Comparison of ENCODE assay signal across 28 cellular contexts in the genomic region with DNA sequence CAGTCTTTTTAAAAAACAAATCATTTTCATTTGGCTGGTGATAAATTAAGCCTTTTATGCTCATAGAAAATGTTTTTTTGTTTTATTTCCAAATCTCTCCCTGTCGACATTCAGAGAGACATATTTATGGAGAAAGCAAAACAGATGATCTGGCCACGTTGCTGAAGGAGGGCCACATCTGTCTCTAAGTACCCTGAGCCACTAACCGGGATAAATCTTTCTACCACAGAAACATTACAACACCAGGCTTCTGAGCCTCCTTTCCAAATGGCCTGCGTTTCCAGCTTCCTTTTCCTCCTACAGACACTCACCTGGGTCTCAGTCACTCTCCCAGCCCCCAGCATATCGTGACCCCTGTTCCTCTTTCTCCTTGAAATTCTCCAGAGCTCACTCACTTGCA.
"Had no signal": no experiment of that assay in that cellular context is flagged by ENCODE, and none has a peak within 500 bp of the region (broad histone marks: within the 10 kb centered on the region; RNA-seq: fewer than 3 reads in every experiment).

No MANE protein-coding gene starts in this region.

- H3K9me3 ChIP-seq: body of pancreas, lower lobe of right lung, ovary, psoas muscle, stomach, vagina had no signal

- H3K4me1 ChIP-seq: body of pancreas, lower lobe of right lung, psoas muscle, stomach had no signal

- H3K4me3 ChIP-seq: body of pancreas, cardiac muscle cell, lower lobe of right lung, ovary, psoas muscle, smooth muscle cell, stomach, vagina had no signal

- ATAC-seq: activated CD4-positive, CD25-positive, alpha-beta regulatory T cell treated with anti-CD3 and anti-CD28 coated beads, Interleukin-2, amount 50 U/mL, for 24 hours; activated CD8-positive, alpha-beta memory T cell treated with anti-CD3 and anti-CD28 coated beads, Interleukin-2, amount 10 ng/mL, durations not matched to agents 7 days and 5 days; activated CD8-positive, alpha-beta T cell treated with anti-CD3 and anti-CD28 coated beads for 36 hours; activated naive CD8-positive, alpha-beta T cell treated with anti-CD3 and anti-CD28 coated beads, Interleukin-2, amount 50 U/mL, for 24 hours; body of pancreas; foreskin keratinocyte; left lobe of liver; lower lobe of right lung; naive thymus-derived CD4-positive, alpha-beta T cell; psoas muscle; right cardiac atrium; stimulated activated memory B cell treated with anti-CD40 and anti-IgM and Interleukin-4, amounts not matched to agents 10 μg/mL and 1 μg/mL and 100 μg/mL, for 72 hours had no signal

- H3K4me2 ChIP-seq: smooth muscle cell had no signal

- DNase-seq: activated CD4-positive, alpha-beta T cell treated with anti-CD3 and anti-CD28 coated beads, Interleukin-2, amount 10 ng/mL, durations not matched to agents 7 days and 5 days; activated CD8-positive, alpha-beta memory T cell treated with anti-CD3 and anti-CD28 coated beads, Interleukin-2, amount 10 ng/mL, durations not matched to agents 7 days and 5 days; activated CD8-positive, alpha-beta T cell treated with anti-CD3 and anti-CD28 coated beads for 36 hours; activated effector memory CD4-positive, alpha-beta T cell treated with anti-CD3 and anti-CD28 coated beads, Interleukin-2, amount 50 U/mL, for 16 hours; activated naive CD4-positive, alpha-beta T cell treated with anti-CD3 and anti-CD28 coated beads, Interleukin-2, amount 50 U/mL, for 16 hours; activated naive CD8-positive, alpha-beta T cell treated with anti-CD3 and anti-CD28 coated beads, Interleukin-2, amount 50 U/mL, for 24 hours; activated T-cell treated with anti-CD3 and anti-CD28 coated beads for 4 hours; anterior cingulate cortex; body of pancreas; cortex of kidney; foreskin keratinocyte; kidney; lower lobe of right lung; naive thymus-derived CD4-positive, alpha-beta T cell; ovary; psoas muscle; right cardiac atrium; stimulated activated CD4-positive, alpha-beta T cell treated with anti-CD3 and anti-CD28 coated beads, Interleukin-15, amount 100 ng/mL, for 24 hours; stomach; trophoblast cell had no signal

- H3K27ac ChIP-seq: body of pancreas, cardiac muscle cell, epithelial cell of prostate, foreskin keratinocyte, lower lobe of right lung, ovary, psoas muscle, stomach, vagina, VCaP had no signal

- H3K36me3 ChIP-seq: cardiac muscle cell, lower lobe of right lung, ovary, stomach, vagina had no signal

- H3K27me3 ChIP-seq: body of pancreas, cardiac muscle cell, foreskin keratinocyte, ovary, stomach, vagina had no signal
